12 cellular contexts compared by ENCODE assay signal in the genomic region with DNA sequence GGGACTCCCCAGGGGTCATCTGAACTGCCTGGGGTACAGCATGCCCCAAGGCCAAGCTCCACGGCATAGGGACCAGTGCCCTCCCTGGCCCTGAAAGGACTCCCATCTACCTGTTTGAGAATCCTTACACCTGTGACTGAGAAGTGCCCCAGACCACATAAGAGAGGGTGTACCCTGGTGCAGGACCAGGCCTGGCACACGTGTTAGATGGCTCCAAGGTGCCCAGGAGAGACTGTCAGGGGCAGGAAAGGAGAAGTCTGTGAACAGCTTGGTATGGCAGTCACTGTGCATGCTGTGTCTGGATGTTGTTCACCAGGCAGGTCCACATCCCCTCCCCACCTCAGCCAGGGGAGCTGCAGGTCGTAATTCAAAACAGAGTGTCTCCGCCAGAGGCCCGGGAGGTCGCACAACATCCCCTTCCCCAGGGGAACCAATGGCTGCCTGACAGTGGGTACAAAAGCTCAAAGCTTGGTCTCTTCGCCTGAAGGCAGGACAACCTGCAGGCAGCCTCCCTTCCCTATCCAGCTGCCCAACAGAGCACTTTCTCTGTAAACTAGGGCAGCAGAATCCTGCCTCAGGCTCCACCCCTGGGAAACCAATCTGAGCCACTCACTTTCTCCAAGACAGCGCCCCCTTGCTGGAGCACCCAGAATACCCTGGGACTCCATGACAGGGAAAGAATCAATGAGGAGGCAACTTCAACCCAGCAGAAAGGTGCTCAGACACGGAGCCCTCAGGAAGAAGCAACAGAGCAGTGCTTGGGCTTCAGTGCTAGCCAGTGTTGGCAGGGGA. TPM values are rescaled to one million over a fixed set of nuclear protein-coding genes. Genes with fewer than 3 reads are reported as not detected.
DNase-seq lines count a peak whose midpoint lies in the region; ATAC-seq, FAIRE-seq and TF ChIP-seq lines count a peak whose summit lies in the region.
"Had no signal": no experiment of that assay in that cellular context is flagged by ENCODE, and none has a peak within 500 bp of the region (broad histone marks: within the 10 kb centered on the region; RNA-seq: fewer than 3 reads in every experiment).

No MANE protein-coding gene starts in this region.

- H3K9ac ChIP-seq in H1 (replicated peaks in 1 of 4; ENCODE audit: extremely low read depth in 1 of 4, low read depth in 3 of 4, low read length in 3 of 4), result no peak overlapping the region

- peaks cover 10% of the 10 kb centered on the region; the same call in 1 of the 2 replicates for H3K23me2 ChIP-seq in H1 (ENCODE audit: low read depth, low read length)

- H3K27me3 Mint-ChIP-seq in activated naive CD4-positive, alpha-beta T cell treated with anti-CD3 and anti-CD28 coated beads for 36 hours (ENCODE audit: low read depth), result no peaks in the 10 kb centered on the region

- peaks cover 12 to 21% of the 10 kb centered on the region in 2 experiments for H4K20me1 ChIP-seq in H1 (replicated peaks in 1 of 2; ENCODE audit: control insufficient read depth in 1 of 2, insufficient read depth in 2 of 2, low read length in 2 of 2)

- ATAC-seq in GM21390 (IDR thresholded peaks at IDR 0.05; ENCODE audit: unreplicated experiment), result no peak

- peak; percentile 67 for DNase-seq in activated naive CD4-positive, alpha-beta T cell treated with anti-CD3 and anti-CD28 coated beads for 36 hours
- no peak for DNase-seq in activated naive CD4-positive, alpha-beta T cell treated with anti-CD3 and anti-CD28 coated beads, Interleukin-2, amount 50 U/mL, for 16 hours
- DNase-seq in SK-MEL-5 (ENCODE audit: low read depth, low spot score), result peak; percentile 21
- peak in 1 of 2 experiments; percentile 63 for DNase-seq in H1 (ENCODE audit: low read depth in 1 of 2, low spot score in 2 of 2)
- no peak for DNase-seq in NCI-H128 (lab: John Stamatoyannopoulos, UW; ENCODE audit: unreplicated experiment)
- DNase-seq in DMS153 treated with DMSO at 0.1 percent for 48 hours (lab: John Stamatoyannopoulos, UW; ENCODE audit: unreplicated experiment), result no peak
- DNase-seq: Calu3, NCI-H510A treated with DMSO at 0.1 percent for 48 hours, thyroid gland had no signal

- H3K9me3 Mint-ChIP-seq in activated naive CD4-positive, alpha-beta T cell treated with anti-CD3 and anti-CD28 coated beads for 36 hours, result no peaks in the 10 kb centered on the region

- no peak overlapping the region for H2BK15ac ChIP-seq in H1 (ENCODE audit: low read length)

- H3K23ac ChIP-seq in H1 (ENCODE audit: insufficient read length), result no peak overlapping the region

- peak overlapping the region; percentile 89; the same call in 1 of the 2 replicates for H4K8ac ChIP-seq in H1 (ENCODE audit: extremely low read depth, insufficient read depth, low read length)

- CTCF ChIA-PET in activated naive CD4-positive, alpha-beta T cell treated with anti-CD3 and anti-CD28 coated beads for 36 hours (lab: Charles Lee), result interaction anchor here (0.6 to 6.8 kb wide), 9 partner anchors 9 to 461 kb away, joined by 3 to 72 read pairs (median 6); no protein-coding TSS in a partner anchor
- CTCF ChIA-PET in H1 (lab: Charles Lee; ENCODE audit: partially characterized antibody), result interaction anchor here (0.6 to 7.4 kb wide), 41 partner anchors 10 to 377 kb away, joined by 3 to 77 read pairs (median 3); a partner anchor contains a TSS

- H3K27me3 ChIP-seq in H1 (replicated peaks in 1 of 4; ENCODE audit: control insufficient read depth in 3 of 4, extremely low read depth in 1 of 4, insufficient read depth in 3 of 4, low read length in 3 of 4), result peaks cover 0 to 8% (median 0%) of the 10 kb centered on the region in 4 experiments; a peak in 4 of 7 replicates
- H3K27me3 ChIP-seq: thyroid gland had no signal

- TF ChIP-seq RAD21 in H1 (IDR thresholded peaks at IDR 0.05 in 1 of 2, conservative IDR thresholded peaks at IDR 0.05 in 1 of 2; ENCODE audit: low read depth in 2 of 2, low read length in 2 of 2), result peak; percentile 32 to 45

- TF ChIP-seq POLR2A in H1 (IDR thresholded peaks at IDR 0.05; ENCODE audit: control extremely low read depth in 1 of 2, low read depth in 2 of 2, low read length in 2 of 2), result no peak

- no peak overlapping the region for H2AK5ac ChIP-seq in H1 (ENCODE audit: low read depth, low read length)

- no peak overlapping the region for H3K4me2 ChIP-seq in H1 (ENCODE audit: insufficient read depth in 1 of 2, low read depth in 2 of 2, low read length in 2 of 2)

- H4K91ac ChIP-seq in H1 (replicated peaks; ENCODE audit: insufficient read length, low read length), result no peak overlapping the region

- no peak overlapping the region for H2AFZ ChIP-seq in H1 (ENCODE audit: low read length)

- H3K27ac Mint-ChIP-seq in activated naive CD4-positive, alpha-beta T cell treated with anti-CD3 and anti-CD28 coated beads for 36 hours, result peak overlapping the region; percentile 93

- in situ Hi-C loops in SK-MEL-5 (cut with HindIII; ENCODE audit: low pct_unique_long_range_greater_than_20kb, low sequenced_read_pairs), result no loop called here

- H3K14ac ChIP-seq in H1 (ENCODE audit: insufficient read length), result no peak overlapping the region

- no peak overlapping the region for H3K4me3 ChIP-seq in H1 (ENCODE audit: extremely low read depth in 1 of 4, insufficient read depth in 2 of 4, low read depth in 3 of 4, low read length in 4 of 4)
- H3K4me3 ChIP-seq: thyroid gland had no signal

- H3K27ac ChIP-seq in H1 (ENCODE audit: low read depth, low read length) (no peak overlapping the region), temporal lobe (ENCODE audit: low read depth, low read length) (peak overlapping the region; percentile 12)
- H3K27ac ChIP-seq: thyroid gland had no signal

- H3K79me1 ChIP-seq in H1 (ENCODE audit: low read depth, low read length), result peaks cover 7% of the 10 kb centered on the region; the same call in 1 of the 2 replicates

- TF ChIP-seq CTCF in H1 (IDR thresholded peaks at IDR 0.05; ENCODE audit: control extremely low read depth in 1 of 3, insufficient read depth in 1 of 3, low read depth in 1 of 3, low read length in 3 of 3), result peak in 2 of 3 experiments; percentile 69 to 81; a peak in 3 of 4 replicates

- H3K56ac ChIP-seq in H1 (replicated peaks; ENCODE audit: insufficient read length, low read depth, low read length), result no peak overlapping the region

- peaks cover 5 to 15% (median 9%) of the 10 kb centered on the region in 4 experiments for H3K4me1 ChIP-seq in H1 (replicated peaks in 1 of 4; ENCODE audit: control insufficient read depth in 3 of 4, insufficient read depth in 4 of 4, low read length in 3 of 4)
- H3K4me1 ChIP-seq: thyroid gland had no signal

- WGBS in H1 (ENCODE audit: extremely low coverage in 1 of 2, insufficient coverage in 1 of 2, insufficient read length in 1 of 2, insufficient replicate concordance in 2 of 2, low coverage in 1 of 2, low lambda C conversion rate in 2 of 2, missing lambda C conversion rate in 1 of 2), 2 experiments, result 66% methylated on average over 9 of the region's 9 CpGs; no CpG with 5 or more reads in 1 of the 2 experiments

- no peak for FAIRE-seq in H1 (lab: Jason Lieb, UNC)
- FAIRE-seq: islet of Langerhans had no signal

- H2BK20ac ChIP-seq in H1 (ENCODE audit: low read length), result no peak overlapping the region

- no peak overlapping the region for H2BK5ac ChIP-seq in H1 (ENCODE audit: low read depth, low read length)

- no peaks in the 10 kb centered on the region for H3K9me3 ChIP-seq in H1 (ENCODE audit: insufficient read depth in 2 of 2, low read depth in 1 of 2, low read length in 1 of 2)
- H3K9me3 ChIP-seq: thyroid gland had no signal

- no peak overlapping the region for H3K4ac ChIP-seq in H1 (replicated peaks; ENCODE audit: insufficient read length, low read depth, low read length)

- peak overlapping the region; percentile 63 for H3K4me3 Mint-ChIP-seq in activated naive CD4-positive, alpha-beta T cell treated with anti-CD3 and anti-CD28 coated beads for 36 hours

- H3K79me2 ChIP-seq in H1 (ENCODE audit: control insufficient read depth in 1 of 2, insufficient read depth in 2 of 2, low read length in 2 of 2), result peaks cover 0 to 53% of the 10 kb centered on the region in 2 experiments; a peak in 3 of 4 replicates

- peaks cover 62% of the 10 kb centered on the region for H3K4me1 Mint-ChIP-seq in activated naive CD4-positive, alpha-beta T cell treated with anti-CD3 and anti-CD28 coated beads for 36 hours (ENCODE audit: low read depth)

- H3K18ac ChIP-seq in H1 (ENCODE audit: extremely low read depth, low read length), result no peak overlapping the region

- H3K36me3 Mint-ChIP-seq in activated naive CD4-positive, alpha-beta T cell treated with anti-CD3 and anti-CD28 coated beads for 36 hours (ENCODE audit: low read depth), result peaks cover 52% of the 10 kb centered on the region

- no peak for TF ChIP-seq EP300 in H1 (IDR thresholded peaks at IDR 0.05; ENCODE audit: borderline replicate concordance in 1 of 2, low read depth in 2 of 2, low read length in 2 of 2)

- POLR2A ChIA-PET in H1 (lab: Charles Lee; ENCODE audit: partially characterized antibody), result interaction anchor here (1.1 to 1.7 kb wide), 4 partner anchors 10 to 33 kb away, joined by 3 to 4 read pairs (median 4); no protein-coding TSS in a partner anchor

- intact Hi-C loops in activated naive CD4-positive, alpha-beta T cell treated with anti-CD3 and anti-CD28 coated beads for 36 hours (cut with micrococcal nuclease), result no loop called here

- H4K5ac ChIP-seq in H1 (ENCODE audit: insufficient read length, low read depth, low read length), result no peak overlapping the region

- no peak overlapping the region for H2BK12ac ChIP-seq in H1 (ENCODE audit: low read depth, low read length)

- H3K36me3 ChIP-seq in H1 (ENCODE audit: control insufficient read depth in 2 of 4, insufficient read depth in 4 of 4, low read length in 3 of 4), result no peaks in the 10 kb centered on the region
- H3K36me3 ChIP-seq: thyroid gland had no signal

- H2BK120ac ChIP-seq in H1 (replicated peaks; ENCODE audit: low read depth, low read length), result no peak overlapping the region

TF ChIP-seq in H1, 55 proteins besides CTCF, POLR2A, EP300 and RAD21 (continues in another document):
- TF ChIP-seq POU5F1 (IDR thresholded peaks at IDR 0.05; ENCODE audit: low read depth, low read length) (0 out of 2 replicates have a peak, but pooled peaks have one; percentile 18), BACH1 (IDR thresholded peaks at IDR 0.05; ENCODE audit: low read length) (no peak)

RNA-seq across cellular contexts. Expression of a gene that starts 3.9 kb away (rescaled TPM):
- total RNA-seq in activated naive CD4-positive, alpha-beta T cell treated with anti-CD3 and anti-CD28 coated beads for 36 hours, result 100 to 1,000 TPM; 148 TPM
- total RNA-seq in SK-MEL-5 (2014; rRNA removed; shearing (Covaris generic)), result 14.9 and 19.4 TPM in 2 replicates
- 41.2 and 51.0 TPM in 2 replicates for polyA plus RNA-seq in SK-MEL-5 (2015; cell fraction: cytosol; rRNA removed)
- polyA plus RNA-seq in SK-MEL-5 (2015; cell fraction: nucleus; rRNA removed), result 17.6 and 22.5 TPM in 2 replicates
- 53.4 and 53.7 TPM in 2 replicates for total RNA-seq in H1 (2021; fragmentation: NEBNext Ultra II Directional; extraction: Animal tissue kit (Norgen Biotek cat#: 25700))
- 51.0 and 55.0 TPM in 2 replicates for polyA plus RNA-seq in H1 (2011; rRNA removed)
- 22.7 TPM for polyA plus RNA-seq in H1 (2011; cell fraction: cytosol; rRNA removed)
- 90.7 TPM for polyA plus RNA-seq in H1 (2011; cell fraction: nucleus; rRNA removed)
- polyA plus RNA-seq in H1 (2012, experiment 1 of 2), result 30.8 to 56.3 TPM (median 45.4 TPM) in 4 replicates
- 30.0 TPM for polyA plus RNA-seq in H1 (2012, experiment 2 of 2)
- 84.7 TPM for polyA plus RNA-seq in H1 (2013, experiment 1 of 2)
- polyA plus RNA-seq in H1 (2013, experiment 2 of 2), result 65.1 TPM
- polyA minus RNA-seq in H1 (2011; rRNA and poly(A)+ RNA removed), result 49.2 and 89.2 TPM in 2 replicates
- 32.7 TPM for polyA minus RNA-seq in H1 (2011; cell fraction: cytosol; rRNA and poly(A)+ RNA removed)
- polyA minus RNA-seq in H1 (2011; cell fraction: nucleus; rRNA and poly(A)+ RNA removed), result 52.7 TPM
- total RNA-seq in temporal lobe, result 7.6 TPM

Comparison
In these comparisons a context has a peak if more than half of its experiments do, and no peak if none do; other contexts are left out.
1. DNase-seq: peak in activated naive CD4-positive, alpha-beta T cell treated with anti-CD3 and anti-CD28 coated beads for 36 hours (single experiment) and SK-MEL-5 (single experiment); none in activated naive CD4-positive, alpha-beta T cell treated with anti-CD3 and anti-CD28 coated beads, Interleukin-2, amount 50 U/mL, for 16 hours (single experiment), NCI-H128 (single experiment) and DMS153 treated with DMSO at 0.1 percent for 48 hours (single experiment).